12 cellular contexts compared by ENCODE assay signal in genomic region chr6:16681260-16681873, GRCh38.
DNase-seq lines count a peak whose midpoint lies in the region; ATAC-seq, FAIRE-seq and TF ChIP-seq lines count a peak whose summit lies in the region.
"Had no signal": no experiment of that assay in that cellular context is flagged by ENCODE, and none has a peak within 500 bp of the region (broad histone marks: within the 10 kb centered on the region; RNA-seq: fewer than 3 reads in every experiment).

No MANE protein-coding gene starts in this region.

- H3K4me1 Mint-ChIP-seq in dendritic cell treated with granulocyte-macrophage colony-stimulating factor and Interleukin-4, amounts not matched to agents 40 ng/mL and 50 ng/mL, for 4 days (ENCODE audit: low read depth), result peaks cover 64% of the 10 kb centered on the region
- peaks cover 28% of the 10 kb centered on the region for H3K4me1 Mint-ChIP-seq in type B pancreatic cell (ENCODE audit: unreplicated experiment)

- peak overlapping the region; percentile 78 for H3K27ac Mint-ChIP-seq in dendritic cell treated with granulocyte-macrophage colony-stimulating factor and Interleukin-4, amounts not matched to agents 40 ng/mL and 50 ng/mL, for 4 days
- no peak overlapping the region for H3K27ac Mint-ChIP-seq in type B pancreatic cell

- H3K4me1 ChIP-seq in pancreas, result peaks cover 3 to 16% (median 11%) of the 10 kb centered on the region in 3 donors

- FAIRE-seq in pancreas (lab: Jason Lieb, UNC), result no peak
- FAIRE-seq: GM12891 had no signal

- intact Hi-C loops in dendritic cell treated with granulocyte-macrophage colony-stimulating factor and Interleukin-4, amounts not matched to agents 40 ng/mL and 50 ng/mL, for 4 days (cut with micrococcal nuclease), result no loop called here
- intact Hi-C loops in pancreas (cut with DNase I), result no loop called here
- intact Hi-C loops in dorsolateral prefrontal cortex (cut with DNase I), result no loop called here

- H3K27ac ChIP-seq in pancreas (no peak overlapping the region), dorsolateral prefrontal cortex (no peak overlapping the region)
- H3K27ac ChIP-seq: Peyer's patch had no signal

- H3K27me3 ChIP-seq in pancreas (no peaks in the 10 kb centered on the region), dorsolateral prefrontal cortex (no peaks in the 10 kb centered on the region)
- H3K27me3 ChIP-seq: Peyer's patch had no signal

- no peak for TF ChIP-seq CTCF in pancreas (IDR thresholded peaks at IDR 0.05)
- TF ChIP-seq CTCF in dorsolateral prefrontal cortex (IDR thresholded peaks at IDR 0.05 in 54 of 56, conservative IDR thresholded peaks at IDR 0.05 in 2 of 56; ENCODE audit: low read depth in 1 of 56, partially characterized antibody in 56 of 56), result no peak
- no peak for TF ChIP-seq CTCF in type B pancreatic cell (conservative IDR thresholded peaks at IDR 0.05)

- H3K27me3 Mint-ChIP-seq in dendritic cell treated with granulocyte-macrophage colony-stimulating factor and Interleukin-4, amounts not matched to agents 40 ng/mL and 50 ng/mL, for 4 days, result no peaks in the 10 kb centered on the region
- H3K27me3 Mint-ChIP-seq in type B pancreatic cell, result no peaks in the 10 kb centered on the region

- 95 to 97% methylated on average over 8 of the region's 8 CpGs for WGBS in pancreas, 2 donors

- H3K9me3 Mint-ChIP-seq in dendritic cell treated with granulocyte-macrophage colony-stimulating factor and Interleukin-4, amounts not matched to agents 40 ng/mL and 50 ng/mL, for 4 days, result peaks cover 9% of the 10 kb centered on the region
- peaks cover 5% of the 10 kb centered on the region for H3K9me3 Mint-ChIP-seq in type B pancreatic cell

- no peak overlapping the region for H3K4me3 Mint-ChIP-seq in dendritic cell treated with granulocyte-macrophage colony-stimulating factor and Interleukin-4, amounts not matched to agents 40 ng/mL and 50 ng/mL, for 4 days
- H3K4me3 Mint-ChIP-seq in type B pancreatic cell, result no peak overlapping the region

- no peaks in the 10 kb centered on the region for H3K36me3 ChIP-seq in pancreas
- H3K36me3 ChIP-seq: Peyer's patch had no signal

- H3K4me3 ChIP-seq in pancreas (no peak overlapping the region), dorsolateral prefrontal cortex (no peak overlapping the region)
- H3K4me3 ChIP-seq: Peyer's patch had no signal

- H3K36me3 Mint-ChIP-seq in dendritic cell treated with granulocyte-macrophage colony-stimulating factor and Interleukin-4, amounts not matched to agents 40 ng/mL and 50 ng/mL, for 4 days (ENCODE audit: low read depth), result peaks cover 43% of the 10 kb centered on the region
- peaks cover 13% of the 10 kb centered on the region for H3K36me3 Mint-ChIP-seq in type B pancreatic cell

- ATAC-seq in pancreas, result peak in 3 of 4 donors; percentile 22 to 67 (median 34)
- ATAC-seq: stimulated activated naive CD8-positive, alpha-beta T cell treated with anti-CD3 and anti-CD28 coated beads, Interleukin-15, Interleukin-2, amounts not matched to agents 100 U/mL and 50 U/mL, for 24 hours had no signal

- no peaks in the 10 kb centered on the region for H3K9me3 ChIP-seq in pancreas
- H3K9me3 ChIP-seq: Peyer's patch had no signal

- DNase-seq in ELR (ENCODE audit: low read depth) (peak; percentile 97), NCI-H446 treated with DMSO at 0.1 percent for 48 hours (lab: John Stamatoyannopoulos, UW) (peak; percentile 45), pancreas (no peak), NCI-H526 treated with DMSO at 0.1 percent for 48 hours (lab: John Stamatoyannopoulos, UW) (no peak), dorsolateral prefrontal cortex (no peak), type B pancreatic cell (ENCODE audit: extremely low spot score, unreplicated experiment) (no peak)
- no peak for DNase-seq in stimulated activated CD4-positive, alpha-beta T cell treated with anti-CD3 and anti-CD28 coated beads, Interleukin-2, amount 100 ng/mL, for 48 hours
- DNase-seq: aorta; Peyer's patch; stimulated activated naive CD8-positive, alpha-beta T cell treated with anti-CD3 and anti-CD28 coated beads, Interleukin-15, Interleukin-2, amounts not matched to agents 100 U/mL and 50 U/mL, for 24 hours had no signal

Comparison
In these comparisons a context has a peak if more than half of its experiments do, and no peak if none do; other contexts are left out.
1. DNase-seq: peak in ELR (single experiment) and NCI-H446 treated with DMSO at 0.1 percent for 48 hours (single experiment); none in pancreas (0 of 6), NCI-H526 treated with DMSO at 0.1 percent for 48 hours (single experiment), stimulated activated CD4-positive, alpha-beta T cell treated with anti-CD3 and anti-CD28 coated beads, Interleukin-2, amount 100 ng/mL, for 48 hours (0 of 2), dorsolateral prefrontal cortex (0 of 10) and type B pancreatic cell (single experiment).